In genomic region chr16:51150894-51151320, GRCh38 we compare ENCODE assay signal across 9 cellular contexts. TPM values are rescaled to one million over a fixed set of nuclear protein-coding genes. Genes with fewer than 3 reads are reported as not detected.
DNase-seq lines count a peak whose midpoint lies in the region; ATAC-seq and TF ChIP-seq lines count a peak whose summit lies in the region.
"Had no signal": no experiment of that assay in that cellular context is flagged by ENCODE, and none has a peak within 500 bp of the region (broad histone marks: within the 10 kb centered on the region; RNA-seq: fewer than 3 reads in every experiment).

Gene SALL1, minus strand, starts transcription at chr16:51151270. Its CDS starts 29 bp downstream, at chr16:51151241.

- H3K27ac ChIP-seq in iPS-18a (ENCODE audit: low read length) (peak within 1 kb of the TSS; percentile 63), sigmoid colon (no peak within 1 kb of the TSS)

- ATAC-seq in GM18502 (IDR thresholded peaks at IDR 0.05; ENCODE audit: poor library complexity, unreplicated experiment) (no peak), GM18511 (IDR thresholded peaks at IDR 0.05; ENCODE audit: unreplicated experiment) (no peak)
- ATAC-seq: activated naive CD8-positive, alpha-beta T cell treated with anti-CD3 and anti-CD28 coated beads, Interleukin-2, amount 50 U/mL, for 24 hours had no signal

- no peak for TF ChIP-seq EP300 in sigmoid colon (IDR thresholded peaks at IDR 0.05)

- peaks cover 63% of the 10 kb centered on the region for H3K27me3 Mint-ChIP-seq in activated T-helper 1 cell treated with anti-CD3 and anti-CD28 coated beads, Interleukin-12 subunit alpha, Interleukin-12 subunit beta, Interleukin-2, Interleukin-4 antibody, amounts not matched to agents 30 ng/mL and 10 ng/mL and 1 ng/mL, durations not matched to agents 14 hours and 24 hours and 36 hours (ENCODE audit: insufficient read depth)

- H3K36me3 ChIP-seq in iPS-18a (ENCODE audit: control insufficient read depth, low read depth, low read length): peaks cover 8% of the 10 kb centered on the region
- H3K36me3 ChIP-seq in sigmoid colon: no peaks in the 10 kb centered on the region

- H3K9me3 ChIP-seq in iPS-18a (ENCODE audit: control insufficient read depth, low read depth, low read length) (no peaks in the 10 kb centered on the region), sigmoid colon (no peaks in the 10 kb centered on the region)

- peak within 1 kb of the TSS; percentile 92 for H3K9ac ChIP-seq in iPS-18a (ENCODE audit: low read length)

- H3K9me3 Mint-ChIP-seq in activated T-helper 1 cell treated with anti-CD3 and anti-CD28 coated beads, Interleukin-12 subunit alpha, Interleukin-12 subunit beta, Interleukin-2, Interleukin-4 antibody, amounts not matched to agents 30 ng/mL and 10 ng/mL and 1 ng/mL, durations not matched to agents 14 hours and 24 hours and 36 hours: peaks cover 5% of the 10 kb centered on the region

- peak within 1 kb of the TSS; percentile 40 for H3K27ac Mint-ChIP-seq in activated T-helper 1 cell treated with anti-CD3 and anti-CD28 coated beads, Interleukin-12 subunit alpha, Interleukin-12 subunit beta, Interleukin-2, Interleukin-4 antibody, amounts not matched to agents 30 ng/mL and 10 ng/mL and 1 ng/mL, durations not matched to agents 14 hours and 24 hours and 36 hours
- H3K27ac Mint-ChIP-seq: activated naive CD8-positive, alpha-beta T cell treated with anti-CD3 and anti-CD28 coated beads, Interleukin-2, amount 50 U/mL, for 24 hours had no signal

- H3K36me3 Mint-ChIP-seq in activated T-helper 1 cell treated with anti-CD3 and anti-CD28 coated beads, Interleukin-12 subunit alpha, Interleukin-12 subunit beta, Interleukin-2, Interleukin-4 antibody, amounts not matched to agents 30 ng/mL and 10 ng/mL and 1 ng/mL, durations not matched to agents 14 hours and 24 hours and 36 hours (ENCODE audit: low read depth): peaks cover 8% of the 10 kb centered on the region

- 4 to 15% methylated on average over 37 of the region's 37 CpGs for WGBS in sigmoid colon, 2 donors

- no peak for TF ChIP-seq CTCF in sigmoid colon (IDR thresholded peaks at IDR 0.05)

- DNase-seq in ELF-1 (ENCODE audit: low read depth, low spot score) (peak; percentile 42), sigmoid colon (no peak), OCI-M2 (lab: John Stamatoyannopoulos, UW; ENCODE audit: unreplicated experiment) (no peak), KG1 (lab: John Stamatoyannopoulos, UW) (no peak)
- DNase-seq in activated T-helper 1 cell treated with anti-CD3 and anti-CD28 coated beads, Interleukin-12 subunit alpha, Interleukin-12 subunit beta, Interleukin-2, Interleukin-4 antibody, amounts not matched to agents 30 ng/mL and 10 ng/mL and 1 ng/mL, durations not matched to agents 14 hours and 24 hours and 36 hours (ENCODE audit: low spot score): no peak
- DNase-seq: activated naive CD8-positive, alpha-beta T cell treated with anti-CD3 and anti-CD28 coated beads, Interleukin-2, amount 50 U/mL, for 24 hours had no signal

- peaks cover 19% of the 10 kb centered on the region for H3K27me3 ChIP-seq in iPS-18a (ENCODE audit: control insufficient read depth, insufficient read depth, low read length)
- H3K27me3 ChIP-seq in sigmoid colon: peaks cover 51 to 91% (median 71%) of the 10 kb centered on the region in 3 donors

- H3K4me3 ChIP-seq in iPS-18a (ENCODE audit: low read length) (peak within 1 kb of the TSS; percentile 74), sigmoid colon (peak within 1 kb of the TSS; percentile 0 to 52 (median 46))

- peaks cover 41% of the 10 kb centered on the region for H3K4me1 ChIP-seq in iPS-18a (ENCODE audit: control insufficient read depth, low read depth, low read length)
- peaks cover 0 to 56% (median 49%) of the 10 kb centered on the region in 4 donors for H3K4me1 ChIP-seq in sigmoid colon

- intact Hi-C loops in activated T-helper 1 cell treated with anti-CD3 and anti-CD28 coated beads, Interleukin-12 subunit alpha, Interleukin-12 subunit beta, Interleukin-2, Interleukin-4 antibody, amounts not matched to agents 30 ng/mL and 10 ng/mL and 1 ng/mL, durations not matched to agents 14 hours and 24 hours and 36 hours (cut with micrococcal nuclease): loop anchor here (10.0 kb wide), 1 partner anchor 1866 kb away; the partner anchor contains the start of gene CBLN1
- intact Hi-C loops in sigmoid colon (cut with DNase I): no loop called here

- H3K4me1 Mint-ChIP-seq in activated T-helper 1 cell treated with anti-CD3 and anti-CD28 coated beads, Interleukin-12 subunit alpha, Interleukin-12 subunit beta, Interleukin-2, Interleukin-4 antibody, amounts not matched to agents 30 ng/mL and 10 ng/mL and 1 ng/mL, durations not matched to agents 14 hours and 24 hours and 36 hours (ENCODE audit: low read depth): no peaks in the 10 kb centered on the region

- TF ChIP-seq POLR2A in sigmoid colon (IDR thresholded peaks at IDR 0.05): no peak

- no peak within 1 kb of the TSS for H3K4me3 Mint-ChIP-seq in activated T-helper 1 cell treated with anti-CD3 and anti-CD28 coated beads, Interleukin-12 subunit alpha, Interleukin-12 subunit beta, Interleukin-2, Interleukin-4 antibody, amounts not matched to agents 30 ng/mL and 10 ng/mL and 1 ng/mL, durations not matched to agents 14 hours and 24 hours and 36 hours
- H3K4me3 Mint-ChIP-seq: activated naive CD8-positive, alpha-beta T cell treated with anti-CD3 and anti-CD28 coated beads, Interleukin-2, amount 50 U/mL, for 24 hours had no signal

RNA-seq across cellular contexts. Expression of gene SALL1, which starts in this region (rescaled TPM):
- total RNA-seq in activated T-helper 1 cell treated with anti-CD3 and anti-CD28 coated beads, Interleukin-12 subunit alpha, Interleukin-12 subunit beta, Interleukin-2, Interleukin-4 antibody, amounts not matched to agents 30 ng/mL and 10 ng/mL and 1 ng/mL, durations not matched to agents 14 hours and 24 hours and 36 hours: not detected in 2 replicates
- not detected for total RNA-seq in sigmoid colon
- under 1 TPM; 0.46 to 0.64 (median 0.60) TPM for polyA plus RNA-seq in sigmoid colon
